ENCODE assay signal across 8 cellular contexts in the genomic region with DNA sequence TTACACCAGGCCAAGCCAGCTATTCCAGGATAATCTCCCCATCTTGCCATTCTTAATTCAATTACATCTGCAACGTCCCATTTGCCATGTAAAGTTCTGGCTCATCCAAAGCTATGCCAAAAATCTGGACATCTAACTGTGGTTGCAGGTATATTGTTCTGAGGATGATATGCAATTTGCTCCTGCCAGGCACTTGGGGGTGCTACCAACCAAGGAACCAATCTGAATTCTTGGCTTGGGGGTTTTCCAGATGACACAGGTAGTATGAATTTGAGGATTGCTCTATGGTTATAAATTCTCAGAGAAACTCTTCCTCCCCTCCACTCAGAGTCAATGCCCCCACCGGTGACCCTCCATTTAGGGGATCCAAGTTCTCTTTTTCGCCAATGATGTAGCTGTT. TPM values are rescaled to one million over a fixed set of nuclear protein-coding genes. Genes with fewer than 3 reads are reported as not detected.
DNase-seq lines count a peak whose midpoint lies in the region; ATAC-seq and TF ChIP-seq lines count a peak whose summit lies in the region.

No MANE protein-coding gene starts in this region.

- no peaks in the 10 kb centered on the region for H3K9me3 ChIP-seq in DND-41 (ENCODE audit: insufficient read depth, low read length, severe bottlenecking)
- H3K9me3 ChIP-seq in hepatocyte (ENCODE audit: low read depth): no peaks in the 10 kb centered on the region

- no peaks in the 10 kb centered on the region for H3K27me3 ChIP-seq in DND-41 (ENCODE audit: insufficient read depth, low read length, poor library complexity)
- H3K27me3 ChIP-seq in hepatocyte: no peaks in the 10 kb centered on the region

- no peak overlapping the region for H3K4me3 ChIP-seq in DND-41 (ENCODE audit: low read depth in 1 of 2, low read length in 2 of 2)
- no peak overlapping the region for H3K4me3 ChIP-seq in hepatocyte

- H3K36me3 ChIP-seq in DND-41 (ENCODE audit: insufficient read depth, low read length): no peaks in the 10 kb centered on the region
- H3K36me3 ChIP-seq in hepatocyte (replicated peaks; ENCODE audit: insufficient read depth, low read depth): no peaks in the 10 kb centered on the region

- TF ChIP-seq RAD21 in Ishikawa (IDR thresholded peaks at IDR 0.05; ENCODE audit: low read depth): peak; percentile 92

- H2AFZ ChIP-seq in DND-41 (ENCODE audit: low read depth, low read length) (no peak overlapping the region), hepatocyte (no peak overlapping the region)

- no peaks in the 10 kb centered on the region for H3K79me2 ChIP-seq in DND-41 (ENCODE audit: insufficient read depth, low read length)
- H3K79me2 ChIP-seq in hepatocyte: no peaks in the 10 kb centered on the region

- no peak overlapping the region for H3K9ac ChIP-seq in DND-41 (ENCODE audit: low read depth, low read length)

- H4K20me1 ChIP-seq in DND-41 (ENCODE audit: insufficient read depth, low read length) (0 out of 2 replicates have a peak, but pooled peaks cover 3% of the 10 kb centered on the region), hepatocyte (ENCODE audit: insufficient read depth, poor library complexity, severe bottlenecking) (no peaks in the 10 kb centered on the region)

- H3K4me2 ChIP-seq in DND-41 (ENCODE audit: insufficient read depth, low read length): no peak overlapping the region
- H3K4me2 ChIP-seq in hepatocyte: no peak overlapping the region

- ATAC-seq in DND-41 (ENCODE audit: insufficient read depth, low read depth): no peak
- ATAC-seq in HG03520 (IDR thresholded peaks at IDR 0.05; ENCODE audit: unreplicated experiment): no peak

- H3K9me2 ChIP-seq in hepatocyte (replicated peaks; ENCODE audit: insufficient read depth): no peaks in the 10 kb centered on the region

- TF ChIP-seq CTCF in DND-41 (IDR thresholded peaks at IDR 0.05; ENCODE audit: borderline replicate concordance, extremely low read depth, low read length, poor library complexity, severe bottlenecking): peak; percentile 77
- peak; percentile 47 for TF ChIP-seq CTCF in hepatocyte (IDR thresholded peaks at IDR 0.05; ENCODE audit: poor library complexity)

- 79% methylated on average over 3 of the region's 3 CpGs for WGBS in hepatocyte (ENCODE audit: low lambda C conversion rate, missing lambda C conversion rate)

- CTCF ChIA-PET in HEK293T (lab: Yijun Ruan, JAX): interaction anchor here (0.7 to 2.1 kb wide), 7 partner anchors 10 to 432 kb away, joined by 3 to 8 read pairs (median 4); no protein-coding TSS in a partner anchor

- peak; percentile 39 for DNase-seq in DND-41
- peak; percentile 74 for DNase-seq in activated CD8-positive, alpha-beta memory T cell treated with anti-CD3 and anti-CD28 coated beads, Interleukin-2, amount 50 U/mL, for 48 hours
- peak; percentile 19 for DNase-seq in hepatocyte (ENCODE audit: low spot score)
- no peak for DNase-seq in NCI-H2107 (lab: John Stamatoyannopoulos, UW)
- no peak for DNase-seq in HEK293T (ENCODE audit: extremely low spot score)

- H3K4me1 ChIP-seq in DND-41 (ENCODE audit: insufficient read depth, low read length) (peaks cover 6% of the 10 kb centered on the region; the same call in 1 of the 2 replicates), hepatocyte (ENCODE audit: insufficient read depth) (no peaks in the 10 kb centered on the region)

- POLR2A ChIA-PET in HEK293T (lab: Yijun Ruan, JAX): no interaction called here

- H3K27ac ChIP-seq in DND-41 (ENCODE audit: low read length) (no peak overlapping the region), hepatocyte (no peak overlapping the region), temporal lobe (ENCODE audit: low read depth, low read length) (peak overlapping the region; percentile 37)

- TF ChIP-seq EP300 in Ishikawa (IDR thresholded peaks at IDR 0.05; ENCODE audit: borderline replicate concordance): no peak

TF ChIP-seq in Ishikawa, 13 proteins besides CTCF, POLR2A, EP300 and RAD21 (continues in another document):
- TF ChIP-seq FOXM1 (IDR thresholded peaks at IDR 0.05; ENCODE audit: borderline replicate concordance, low read depth): no peak
- no peak for TF ChIP-seq TCF12 (IDR thresholded peaks at IDR 0.05; ENCODE audit: low read depth)
- no peak for TF ChIP-seq CEBPB (IDR thresholded peaks at IDR 0.05)
- no peak for TF ChIP-seq ZBTB7A (IDR thresholded peaks at IDR 0.05; ENCODE audit: low read depth)
- no peak for TF ChIP-seq NFIC (IDR thresholded peaks at IDR 0.05)
- no peak for TF ChIP-seq CREB1 (IDR thresholded peaks at IDR 0.05; ENCODE audit: low read depth)
- no peak for TF ChIP-seq YY1 (IDR thresholded peaks at IDR 0.05; ENCODE audit: low read depth)
- no peak for TF ChIP-seq TAF1 (IDR thresholded peaks at IDR 0.05; ENCODE audit: low read depth)
- TF ChIP-seq, protein P1, sequence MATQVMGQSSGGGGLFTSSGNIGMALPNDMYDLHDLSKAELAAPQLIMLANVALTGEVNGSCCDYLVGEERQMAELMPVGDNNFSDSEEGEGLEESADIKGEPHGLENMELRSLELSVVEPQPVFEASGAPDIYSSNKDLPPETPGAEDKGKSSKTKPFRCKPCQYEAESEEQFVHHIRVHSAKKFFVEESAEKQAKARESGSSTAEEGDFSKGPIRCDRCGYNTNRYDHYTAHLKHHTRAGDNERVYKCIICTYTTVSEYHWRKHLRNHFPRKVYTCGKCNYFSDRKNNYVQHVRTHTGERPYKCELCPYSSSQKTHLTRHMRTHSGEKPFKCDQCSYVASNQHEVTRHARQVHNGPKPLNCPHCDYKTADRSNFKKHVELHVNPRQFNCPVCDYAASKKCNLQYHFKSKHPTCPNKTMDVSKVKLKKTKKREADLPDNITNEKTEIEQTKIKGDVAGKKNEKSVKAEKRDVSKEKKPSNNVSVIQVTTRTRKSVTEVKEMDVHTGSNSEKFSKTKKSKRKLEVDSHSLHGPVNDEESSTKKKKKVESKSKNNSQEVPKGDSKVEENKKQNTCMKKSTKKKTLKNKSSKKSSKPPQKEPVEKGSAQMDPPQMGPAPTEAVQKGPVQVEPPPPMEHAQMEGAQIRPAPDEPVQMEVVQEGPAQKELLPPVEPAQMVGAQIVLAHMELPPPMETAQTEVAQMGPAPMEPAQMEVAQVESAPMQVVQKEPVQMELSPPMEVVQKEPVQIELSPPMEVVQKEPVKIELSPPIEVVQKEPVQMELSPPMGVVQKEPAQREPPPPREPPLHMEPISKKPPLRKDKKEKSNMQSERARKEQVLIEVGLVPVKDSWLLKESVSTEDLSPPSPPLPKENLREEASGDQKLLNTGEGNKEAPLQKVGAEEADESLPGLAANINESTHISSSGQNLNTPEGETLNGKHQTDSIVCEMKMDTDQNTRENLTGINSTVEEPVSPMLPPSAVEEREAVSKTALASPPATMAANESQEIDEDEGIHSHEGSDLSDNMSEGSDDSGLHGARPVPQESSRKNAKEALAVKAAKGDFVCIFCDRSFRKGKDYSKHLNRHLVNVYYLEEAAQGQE (IDR thresholded peaks at IDR 0.05; ENCODE audit: low read depth): no peak
- TF ChIP-seq, protein P2, sequence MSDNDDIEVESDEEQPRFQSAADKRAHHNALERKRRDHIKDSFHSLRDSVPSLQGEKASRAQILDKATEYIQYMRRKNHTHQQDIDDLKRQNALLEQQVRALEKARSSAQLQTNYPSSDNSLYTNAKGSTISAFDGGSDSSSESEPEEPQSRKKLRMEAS (IDR thresholded peaks at IDR 0.05): no peak

TF ChIP-seq in HEK293T, 16 proteins besides CTCF, POLR2A, EP300 and RAD21:
- TF ChIP-seq HDGF (IDR thresholded peaks at IDR 0.05; ENCODE audit: borderline replicate concordance): no peak
- TF ChIP-seq, protein P3, sequence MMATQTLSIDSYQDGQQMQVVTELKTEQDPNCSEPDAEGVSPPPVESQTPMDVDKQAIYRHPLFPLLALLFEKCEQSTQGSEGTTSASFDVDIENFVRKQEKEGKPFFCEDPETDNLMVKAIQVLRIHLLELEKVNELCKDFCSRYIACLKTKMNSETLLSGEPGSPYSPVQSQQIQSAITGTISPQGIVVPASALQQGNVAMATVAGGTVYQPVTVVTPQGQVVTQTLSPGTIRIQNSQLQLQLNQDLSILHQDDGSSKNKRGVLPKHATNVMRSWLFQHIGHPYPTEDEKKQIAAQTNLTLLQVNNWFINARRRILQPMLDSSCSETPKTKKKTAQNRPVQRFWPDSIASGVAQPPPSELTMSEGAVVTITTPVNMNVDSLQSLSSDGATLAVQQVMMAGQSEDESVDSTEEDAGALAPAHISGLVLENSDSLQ (IDR thresholded peaks at IDR 0.05): no peak
- no peak for TF ChIP-seq FOXK2 (IDR thresholded peaks at IDR 0.05)
- no peak for TF ChIP-seq FOXA1 (IDR thresholded peaks at IDR 0.05)
- no peak for TF ChIP-seq SUZ12 (IDR thresholded peaks at IDR 0.05)
- no peak for TF ChIP-seq NFRKB (IDR thresholded peaks at IDR 0.05)
- no peak for TF ChIP-seq FOXM1 (IDR thresholded peaks at IDR 0.05; ENCODE audit: borderline replicate concordance)
- no peak for TF ChIP-seq ARNT (IDR thresholded peaks at IDR 0.05)
- TF ChIP-seq BHLHE40 (IDR thresholded peaks at IDR 0.05; ENCODE audit: borderline replicate concordance): no peak
- TF ChIP-seq ZNF384 (IDR thresholded peaks at IDR 0.05): no peak
- TF ChIP-seq ELF4 (IDR thresholded peaks at IDR 0.05): no peak
- no peak for TF ChIP-seq LEF1 (IDR thresholded peaks at IDR 0.05; ENCODE audit: borderline replicate concordance)
- TF ChIP-seq L3MBTL2 (conservative IDR thresholded peaks at IDR 0.05): no peak
- TF ChIP-seq SP1 (IDR thresholded peaks at IDR 0.05): no peak
- TF ChIP-seq CTBP1 (IDR thresholded peaks at IDR 0.05; ENCODE audit: borderline replicate concordance): no peak

RNA-seq across cellular contexts. Expression of a gene that starts 33.0 kb away (rescaled TPM):
- total RNA-seq in hepatocyte (64.4 and 66.2 TPM in 2 replicates), temporal lobe (13.3 TPM)
- 52.6 and 65.5 TPM in 2 replicates for polyA plus RNA-seq in hepatocyte

Comparison
In these comparisons a context has a peak if more than half of its experiments do, and no peak if none do; other contexts are left out.
1. DNase-seq: peak in DND-41 (single experiment), activated CD8-positive, alpha-beta memory T cell treated with anti-CD3 and anti-CD28 coated beads, Interleukin-2, amount 50 U/mL, for 48 hours (single experiment) and hepatocyte (single experiment); none in NCI-H2107 (single experiment) and HEK293T (single experiment).